Comparison of ENCODE assay signal across 19 cellular contexts in the genomic region with DNA sequence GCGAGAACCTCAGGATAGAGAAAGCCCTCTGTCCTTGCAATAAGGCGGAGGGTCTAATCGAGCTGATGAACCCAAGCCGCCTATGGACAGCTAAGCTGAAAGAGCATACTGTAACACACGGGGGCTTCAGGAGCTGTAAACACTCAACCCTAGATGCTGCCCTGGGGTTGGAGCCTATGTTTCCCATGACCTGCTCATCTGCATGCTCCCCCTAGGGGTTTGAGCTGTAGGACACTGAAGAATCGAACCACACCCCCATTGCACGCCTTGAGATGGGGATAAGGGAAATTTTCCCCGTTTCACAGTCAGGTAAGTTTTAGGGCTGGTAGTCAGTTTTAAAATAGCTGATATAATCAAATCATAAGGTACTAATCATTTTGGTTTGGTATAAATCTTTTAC.
"Had no signal": no experiment of that assay in that cellular context is flagged by ENCODE, and none has a peak within 500 bp of the region (broad histone marks: within the 10 kb centered on the region; RNA-seq: fewer than 3 reads in every experiment).

No MANE protein-coding gene starts in this region.

- DNase-seq: activated B cell treated with CpG ODN at 0.5 μM for 24 hours; activated CD4-positive, alpha-beta T cell treated with anti-CD3 and anti-CD28 coated beads for 48 hours; activated CD8-positive, alpha-beta T cell treated with anti-CD3 and anti-CD28 coated beads for 36 hours; activated effector memory CD4-positive, alpha-beta T cell treated with anti-CD3 and anti-CD28 coated beads, Interleukin-2, amount 50 U/mL, for 16 hours; activated T-cell treated with anti-CD3 and anti-CD28 coated beads, Interleukin-2, amount 50 U/mL, for 4 hours; amniotic stem cell; central memory CD4-positive, alpha-beta T cell; colonic mucosa; kidney glomerular epithelial cell; left ventricle myocardium superior; natural killer cell; nucleus accumbens; posterior cingulate gyrus; stimulated activated CD4-positive, alpha-beta T cell treated with anti-CD3 and anti-CD28 coated beads, Interleukin-4, amount 100 ng/mL, for 24 hours; stimulated activated naive CD4-positive, alpha-beta T cell; tibial artery; uterus had no signal

- H3K4me3 ChIP-seq: colonic mucosa, esophagus muscularis mucosa, right atrium auricular region, tibial artery, uterus had no signal

- H3K4me1 ChIP-seq: colonic mucosa, esophagus muscularis mucosa, right atrium auricular region, tibial artery, uterus had no signal

- H3K36me3 ChIP-seq: colonic mucosa, esophagus muscularis mucosa, right atrium auricular region, tibial artery, uterus had no signal

- H3K27me3 ChIP-seq: colonic mucosa, esophagus muscularis mucosa, right atrium auricular region, tibial artery, uterus had no signal

- H3K27ac ChIP-seq: colonic mucosa, esophagus muscularis mucosa, right atrium auricular region, tibial artery, uterus had no signal

- H3K9me3 ChIP-seq: colonic mucosa, esophagus muscularis mucosa, right atrium auricular region, tibial artery, uterus had no signal
